Comparison of ENCODE assay signal across 1 cellular context in the genomic region with DNA sequence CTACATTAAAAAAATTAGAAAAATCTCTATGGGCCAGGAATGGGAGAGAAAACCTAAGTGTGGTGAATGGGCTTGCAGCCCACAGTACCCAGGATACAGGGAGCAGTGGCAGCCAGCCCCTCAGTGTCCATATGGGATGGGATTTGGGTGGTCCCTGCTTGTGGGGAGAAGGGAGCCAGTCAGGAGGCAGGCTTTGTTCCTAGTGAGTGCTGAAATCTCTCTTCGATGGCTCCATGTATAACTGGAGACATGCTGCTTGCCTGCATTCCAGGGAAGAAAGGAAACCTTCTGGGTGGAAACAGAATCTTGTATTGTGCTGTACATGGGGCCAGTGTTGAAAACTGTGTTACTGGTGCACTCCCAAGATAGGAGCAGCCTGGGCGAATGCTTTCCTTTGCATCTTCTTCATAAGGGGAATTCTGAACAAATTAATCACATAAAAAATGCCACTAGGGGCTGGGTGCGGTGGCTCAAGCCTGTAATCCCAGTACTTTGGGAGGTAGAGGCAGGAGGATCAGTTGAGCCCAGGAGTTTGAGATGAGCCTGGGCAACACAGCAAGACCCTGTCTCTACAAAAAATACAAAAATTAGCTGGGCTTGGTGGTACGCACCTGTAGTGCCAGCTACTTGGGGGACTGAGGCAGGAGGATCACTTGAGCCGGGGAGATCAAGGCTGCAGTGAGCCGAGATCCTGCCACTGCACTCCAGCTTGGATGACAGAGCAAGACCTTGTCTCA.
TF ChIP-seq lines count a peak whose summit lies in the region.

No MANE protein-coding gene starts in this region.

TF ChIP-seq in WTC11, 78 proteins besides CTCF, POLR2A, EP300 and RAD21 (continued from another document):
- TF ChIP-seq, protein P1, sequence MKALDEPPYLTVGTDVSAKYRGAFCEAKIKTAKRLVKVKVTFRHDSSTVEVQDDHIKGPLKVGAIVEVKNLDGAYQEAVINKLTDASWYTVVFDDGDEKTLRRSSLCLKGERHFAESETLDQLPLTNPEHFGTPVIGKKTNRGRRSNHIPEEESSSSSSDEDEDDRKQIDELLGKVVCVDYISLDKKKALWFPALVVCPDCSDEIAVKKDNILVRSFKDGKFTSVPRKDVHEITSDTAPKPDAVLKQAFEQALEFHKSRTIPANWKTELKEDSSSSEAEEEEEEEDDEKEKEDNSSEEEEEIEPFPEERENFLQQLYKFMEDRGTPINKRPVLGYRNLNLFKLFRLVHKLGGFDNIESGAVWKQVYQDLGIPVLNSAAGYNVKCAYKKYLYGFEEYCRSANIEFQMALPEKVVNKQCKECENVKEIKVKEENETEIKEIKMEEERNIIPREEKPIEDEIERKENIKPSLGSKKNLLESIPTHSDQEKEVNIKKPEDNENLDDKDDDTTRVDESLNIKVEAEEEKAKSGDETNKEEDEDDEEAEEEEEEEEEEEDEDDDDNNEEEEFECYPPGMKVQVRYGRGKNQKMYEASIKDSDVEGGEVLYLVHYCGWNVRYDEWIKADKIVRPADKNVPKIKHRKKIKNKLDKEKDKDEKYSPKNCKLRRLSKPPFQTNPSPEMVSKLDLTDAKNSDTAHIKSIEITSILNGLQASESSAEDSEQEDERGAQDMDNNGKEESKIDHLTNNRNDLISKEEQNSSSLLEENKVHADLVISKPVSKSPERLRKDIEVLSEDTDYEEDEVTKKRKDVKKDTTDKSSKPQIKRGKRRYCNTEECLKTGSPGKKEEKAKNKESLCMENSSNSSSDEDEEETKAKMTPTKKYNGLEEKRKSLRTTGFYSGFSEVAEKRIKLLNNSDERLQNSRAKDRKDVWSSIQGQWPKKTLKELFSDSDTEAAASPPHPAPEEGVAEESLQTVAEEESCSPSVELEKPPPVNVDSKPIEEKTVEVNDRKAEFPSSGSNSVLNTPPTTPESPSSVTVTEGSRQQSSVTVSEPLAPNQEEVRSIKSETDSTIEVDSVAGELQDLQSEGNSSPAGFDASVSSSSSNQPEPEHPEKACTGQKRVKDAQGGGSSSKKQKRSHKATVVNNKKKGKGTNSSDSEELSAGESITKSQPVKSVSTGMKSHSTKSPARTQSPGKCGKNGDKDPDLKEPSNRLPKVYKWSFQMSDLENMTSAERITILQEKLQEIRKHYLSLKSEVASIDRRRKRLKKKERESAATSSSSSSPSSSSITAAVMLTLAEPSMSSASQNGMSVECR (CRISPR knock-in tag; IDR thresholded peaks at IDR 0.05; ENCODE audit: borderline replicate concordance), result no peak
- TF ChIP-seq CREM (CRISPR knock-in tag; IDR thresholded peaks at IDR 0.05), result no peak
- TF ChIP-seq NR1H2 (CRISPR knock-in tag; IDR thresholded peaks at IDR 0.05), result no peak
